Comparison of ENCODE assay signal across 25 cellular contexts in the genomic region with DNA sequence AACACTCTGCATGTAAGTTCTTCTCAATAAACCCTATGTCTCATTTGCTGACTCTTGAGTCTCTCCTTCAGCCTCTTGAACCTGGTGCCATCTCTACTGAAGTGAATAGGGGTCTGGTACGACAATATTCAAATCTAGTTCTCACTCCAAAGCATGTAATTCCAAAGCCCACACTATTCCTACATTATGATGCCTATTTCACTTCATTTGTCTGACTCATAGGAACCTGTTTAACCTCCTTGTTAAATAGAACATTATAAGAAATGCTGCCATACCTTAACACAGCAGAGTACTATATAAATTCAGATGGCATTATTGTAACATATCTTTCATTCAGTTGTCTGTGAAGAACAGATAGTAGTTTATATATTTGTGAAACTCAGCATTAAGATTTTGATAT.
A peak's percentile ranks its signal among the peaks of the same experiment; 100 is the strongest.
DNase-seq lines count a peak whose midpoint lies in the region; ATAC-seq, FAIRE-seq and TF ChIP-seq lines count a peak whose summit lies in the region.
"Had no signal": no experiment of that assay in that cellular context is flagged by ENCODE, and none has a peak within 500 bp of the region (broad histone marks: within the 10 kb centered on the region; RNA-seq: fewer than 3 reads in every experiment).

No MANE protein-coding gene starts in this region.

- H3K9ac ChIP-seq in fibroblast of lung (ENCODE audit: insufficient read depth, low read length) (no peak overlapping the region), trophoblast cell (ENCODE audit: low read length) (no peak overlapping the region)
- H3K9ac ChIP-seq: neural progenitor cell had no signal

- H4K8ac ChIP-seq in trophoblast cell (ENCODE audit: low read depth, low read length) = no peak overlapping the region

- WGBS in trophoblast cell (ENCODE audit: extremely low coverage, insufficient coverage, insufficient read length) = no CpG with 5 or more reads among the region's 1 CpG
- WGBS in ovary, 3 donors = 96 to 98% (median 97%) methylated on average over 1 of the region's 1 CpG

- H3K9me3 ChIP-seq in fibroblast of lung (ENCODE audit: control insufficient read depth, insufficient read depth, low read depth, low read length) (no peaks in the 10 kb centered on the region), trophoblast cell (ENCODE audit: insufficient read depth, low read depth, low read length) (no peaks in the 10 kb centered on the region), ovary (no peaks in the 10 kb centered on the region)
- H3K9me3 ChIP-seq: gastroesophageal sphincter, psoas muscle, vagina had no signal

- no peak overlapping the region for H2BK12ac ChIP-seq in trophoblast cell (ENCODE audit: low read length)

- H3K4me3 ChIP-seq in fibroblast of lung (replicated peaks in 1 of 4; ENCODE audit: control extremely low read depth in 1 of 4, insufficient read depth in 1 of 4, low read depth in 3 of 4, low read length in 4 of 4) (no peak overlapping the region), trophoblast cell (ENCODE audit: low read depth, low read length) (no peak overlapping the region), ovary (no peak overlapping the region)
- H3K4me3 ChIP-seq: gastroesophageal sphincter, neural progenitor cell, psoas muscle, vagina had no signal

- no peak overlapping the region for H3K23ac ChIP-seq in trophoblast cell (ENCODE audit: low read length)

- H3K79me2 ChIP-seq in fibroblast of lung (ENCODE audit: control insufficient read depth, insufficient read depth, low read length) (peaks cover 85% of the 10 kb centered on the region), trophoblast cell (ENCODE audit: control insufficient read depth, insufficient read depth, low read length, poor library complexity) (peaks cover 1% of the 10 kb centered on the region)

- H3K36me3 Mint-ChIP-seq in Calu3 (ENCODE audit: insufficient read depth, unreplicated experiment) = no peaks in the 10 kb centered on the region
- no peaks in the 10 kb centered on the region for H3K36me3 Mint-ChIP-seq in WTC11
- H3K36me3 Mint-ChIP-seq: neural progenitor cell had no signal

- no TSS peak for BruUV-seq in Calu3 (replicated peaks; lab: Mats Ljungman, UMichigan)

- H3K4me1 Mint-ChIP-seq in Calu3 (ENCODE audit: low read depth, unreplicated experiment) (peaks cover 52% of the 10 kb centered on the region), WTC11 (peaks cover 20% of the 10 kb centered on the region)
- H3K4me1 Mint-ChIP-seq: activated CD4-positive, alpha-beta T cell treated with anti-CD3 and anti-CD28 coated beads, Interleukin-2, amount 10 ng/mL, durations not matched to agents 7 days and 5 days; activated naive CD8-positive, alpha-beta T cell treated with anti-CD3 and anti-CD28 coated beads, Interleukin-2, amount 50 U/mL, for 24 hours had no signal

- TF ChIP-seq POLR2A in GM12891 (IDR thresholded peaks at IDR 0.05; ENCODE audit: low read depth, low read length) = no peak
- no peak for TF ChIP-seq POLR2A in ovary (IDR thresholded peaks at IDR 0.05)

- H3K27ac ChIP-seq in fibroblast of lung (ENCODE audit: insufficient read depth, low read length) = peak overlapping the region; percentile 39
- H3K27ac ChIP-seq in trophoblast cell (ENCODE audit: low read depth, low read length) = peak overlapping the region; percentile 89
- H3K27ac ChIP-seq in ovary = no peak overlapping the region
- H3K27ac ChIP-seq: C4-2B, HL-60, neural progenitor cell, psoas muscle, vagina had no signal

- peak overlapping the region; percentile 11 for H4K91ac ChIP-seq in trophoblast cell (ENCODE audit: low read depth, low read length)

- no peak overlapping the region for H4K12ac ChIP-seq in trophoblast cell (ENCODE audit: low read depth, low read length)

- no peaks in the 10 kb centered on the region for H3K27me3 Mint-ChIP-seq in Calu3 (ENCODE audit: unreplicated experiment)
- H3K27me3 Mint-ChIP-seq in WTC11 (ENCODE audit: low read depth) = no peaks in the 10 kb centered on the region
- H3K27me3 Mint-ChIP-seq: activated CD4-positive, alpha-beta T cell treated with anti-CD3 and anti-CD28 coated beads, Interleukin-2, amount 10 ng/mL, durations not matched to agents 7 days and 5 days; activated naive CD8-positive, alpha-beta T cell treated with anti-CD3 and anti-CD28 coated beads, Interleukin-2, amount 50 U/mL, for 24 hours; dendritic cell treated with granulocyte-macrophage colony-stimulating factor and Interleukin-4, amounts not matched to agents 40 ng/mL and 50 ng/mL, for 4 days had no signal

- no peak for DNase-seq in Calu3
- no peak for DNase-seq in WTC11 (ENCODE audit: low spot score)
- DNase-seq in fibroblast of lung (ENCODE audit: low read depth in 2 of 2) = no peak
- peak in 1 of 2 donors; percentile 76 for DNase-seq in trophoblast cell
- no peak for DNase-seq in GM12891 (ENCODE audit: insufficient read length, low spot score)
- no peak for DNase-seq in dermis blood vessel endothelial cell
- DNase-seq in ovary = no peak
- no peak for DNase-seq in T-helper 9 cell
- DNase-seq: activated CD4-positive, alpha-beta T cell treated with anti-CD3 and anti-CD28 coated beads, Interleukin-2, amount 10 ng/mL, durations not matched to agents 7 days and 5 days; activated naive CD8-positive, alpha-beta T cell treated with anti-CD3 and anti-CD28 coated beads, Interleukin-2, amount 50 U/mL, for 24 hours; GDM1; MM.1S; NCI-H1436 treated with DMSO at 0.1 percent for 48 hours; NCI-H526 treated with DMSO at 0.1 percent for 48 hours; psoas muscle; SIG-M5; stimulated activated CD4-positive, alpha-beta T cell treated with anti-CD3 and anti-CD28 coated beads, Interleukin-4, amount 100 ng/mL, for 4 hours had no signal

- peak overlapping the region; percentile 73 for H3K27ac Mint-ChIP-seq in Calu3 (ENCODE audit: unreplicated experiment)
- H3K27ac Mint-ChIP-seq in WTC11 = 0 out of 2 replicates have a peak overlapping the region, but pooled peaks have one; percentile 9
- H3K27ac Mint-ChIP-seq: activated CD4-positive, alpha-beta T cell treated with anti-CD3 and anti-CD28 coated beads, Interleukin-2, amount 10 ng/mL, durations not matched to agents 7 days and 5 days; activated naive CD8-positive, alpha-beta T cell treated with anti-CD3 and anti-CD28 coated beads, Interleukin-2, amount 50 U/mL, for 24 hours; activated T-helper 2 cell treated with anti-CD3 and anti-CD28 coated beads, Interferon-gamma antibody, Interleukin-2, Interleukin-4, amounts not matched to agents 10 μg/mL and 5 μg/mL and 100 μg/mL, durations not matched to agents 14 hours and 24 hours and 36 hours; dendritic cell treated with granulocyte-macrophage colony-stimulating factor and Interleukin-4, amounts not matched to agents 40 ng/mL and 50 ng/mL, for 4 days; neural progenitor cell had no signal

- H3K4ac ChIP-seq in trophoblast cell (ENCODE audit: low read depth, low read length) = no peak overlapping the region

- H3K4me2 ChIP-seq in fibroblast of lung (ENCODE audit: extremely low read depth, insufficient read depth, low read length) (no peak overlapping the region), trophoblast cell (ENCODE audit: low read length) (peak overlapping the region; percentile 50)
- H3K4me2 ChIP-seq: neural progenitor cell had no signal

- CTCF ChIA-PET in Calu3 (lab: Charles Lee) = interaction anchor here (0.9 to 1.2 kb wide), 2 partner anchors 10 to 47 kb away, joined by 3 to 4 read pairs; no protein-coding TSS in a partner anchor
- CTCF ChIA-PET in WTC11 (lab: Charles Lee) = no interaction called here

- no peak overlapping the region for H3K14ac ChIP-seq in trophoblast cell (ENCODE audit: low read length)

- H3K36me3 ChIP-seq in fibroblast of lung (ENCODE audit: control insufficient read depth, insufficient read depth, low read length) = no peaks in the 10 kb centered on the region
- H3K36me3 ChIP-seq in trophoblast cell (ENCODE audit: control insufficient read depth in 1 of 2, insufficient read depth in 2 of 2, low read length in 2 of 2) = peaks cover 0 to 3% of the 10 kb centered on the region in 2 experiments
- H3K36me3 ChIP-seq in ovary = no peaks in the 10 kb centered on the region
- H3K36me3 ChIP-seq: gastroesophageal sphincter, neural progenitor cell, vagina had no signal

- no peak overlapping the region for H2BK5ac ChIP-seq in trophoblast cell (ENCODE audit: low read depth, low read length, poor library complexity)

- H3K27me3 ChIP-seq in fibroblast of lung (ENCODE audit: control insufficient read depth, insufficient read depth, low read length) (no peaks in the 10 kb centered on the region), trophoblast cell (ENCODE audit: insufficient read depth, low read length) (no peaks in the 10 kb centered on the region), ovary (no peaks in the 10 kb centered on the region)
- H3K27me3 ChIP-seq: gastroesophageal sphincter, neural progenitor cell, vagina had no signal

- peak overlapping the region; percentile 19 for H2BK120ac ChIP-seq in trophoblast cell (ENCODE audit: insufficient read depth, low read length, poor library complexity)

- H4K20me1 ChIP-seq in fibroblast of lung (ENCODE audit: control insufficient read depth, extremely low read depth, insufficient read depth, low read length) = no peaks in the 10 kb centered on the region

- peaks cover 25% of the 10 kb centered on the region for H3K4me1 ChIP-seq in fibroblast of lung (ENCODE audit: control insufficient read depth, extremely low read depth, insufficient read depth, low read length)
- peaks cover 15 to 16% of the 10 kb centered on the region in 2 experiments for H3K4me1 ChIP-seq in trophoblast cell (ENCODE audit: control insufficient read depth in 1 of 2, insufficient read depth in 2 of 2, low read length in 2 of 2)
- H3K4me1 ChIP-seq in ovary (ENCODE audit: insufficient read depth) = peaks cover 8% of the 10 kb centered on the region

- intact Hi-C loops in Calu3 (cut with micrococcal nuclease; ENCODE audit: unreplicated experiment) (no loop called here), ovary (cut with DNase I) (no loop called here)

- POLR2A ChIA-PET in WTC11 (lab: Charles Lee) = no interaction called here

- no peak overlapping the region for H2AFZ ChIP-seq in fibroblast of lung (ENCODE audit: low read length)
- no peak overlapping the region for H2AFZ ChIP-seq in trophoblast cell (ENCODE audit: insufficient read depth, low read length, poor library complexity)
- H2AFZ ChIP-seq: neural progenitor cell had no signal

- TF ChIP-seq CTCF in Calu3 (IDR thresholded peaks at IDR 0.05; ENCODE audit: unreplicated experiment) (no peak), WTC11 (IDR thresholded peaks at IDR 0.05) (no peak), fibroblast of lung (conservative IDR thresholded peaks at IDR 0.05 in 1 of 2, IDR thresholded peaks at IDR 0.05 in 1 of 2; ENCODE audit: low read depth in 1 of 2, low read length in 2 of 2) (no peak), ovary (IDR thresholded peaks at IDR 0.05) (no peak)

- TF ChIP-seq EP300 in ovary (IDR thresholded peaks at IDR 0.05) = no peak

- H3K9me3 Mint-ChIP-seq in Calu3 (ENCODE audit: low read depth, unreplicated experiment) = no peaks in the 10 kb centered on the region
- no peaks in the 10 kb centered on the region for H3K9me3 Mint-ChIP-seq in WTC11
- H3K9me3 Mint-ChIP-seq: activated CD4-positive, alpha-beta T cell treated with anti-CD3 and anti-CD28 coated beads, Interleukin-2, amount 10 ng/mL, durations not matched to agents 7 days and 5 days; activated naive CD8-positive, alpha-beta T cell treated with anti-CD3 and anti-CD28 coated beads, Interleukin-2, amount 50 U/mL, for 24 hours; activated T-helper 2 cell treated with anti-CD3 and anti-CD28 coated beads, Interferon-gamma antibody, Interleukin-2, Interleukin-4, amounts not matched to agents 10 μg/mL and 5 μg/mL and 100 μg/mL, durations not matched to agents 14 hours and 24 hours and 36 hours; dendritic cell treated with granulocyte-macrophage colony-stimulating factor and Interleukin-4, amounts not matched to agents 40 ng/mL and 50 ng/mL, for 4 days; neural progenitor cell had no signal

- no peak for ATAC-seq in WTC11
- ATAC-seq: activated naive CD8-positive, alpha-beta T cell treated with anti-CD3 and anti-CD28 coated beads, Interleukin-2, amount 50 U/mL, for 24 hours had no signal

- H3K18ac ChIP-seq in trophoblast cell (ENCODE audit: low read length) = no peak overlapping the region

- H3K4me3 Mint-ChIP-seq in Calu3 (ENCODE audit: low read depth, unreplicated experiment) = peak overlapping the region; percentile 6
- H3K4me3 Mint-ChIP-seq in WTC11 = no peak overlapping the region
- H3K4me3 Mint-ChIP-seq: activated CD4-positive, alpha-beta T cell treated with anti-CD3 and anti-CD28 coated beads, Interleukin-2, amount 10 ng/mL, durations not matched to agents 7 days and 5 days; activated naive CD8-positive, alpha-beta T cell treated with anti-CD3 and anti-CD28 coated beads, Interleukin-2, amount 50 U/mL, for 24 hours; dendritic cell treated with granulocyte-macrophage colony-stimulating factor and Interleukin-4, amounts not matched to agents 40 ng/mL and 50 ng/mL, for 4 days; neural progenitor cell had no signal

- no peak overlapping the region for H2AK5ac ChIP-seq in trophoblast cell (ENCODE audit: low read length)

- no peak for FAIRE-seq in GM12891 (lab: Jason Lieb, UNC)
- FAIRE-seq: GM19239 had no signal

- H3K79me1 ChIP-seq in trophoblast cell (ENCODE audit: low read length) = peaks cover 12% of the 10 kb centered on the region

Comparison
In these comparisons a context has a peak if more than half of its experiments do, and no peak if none do; other contexts are left out.
1. H3K27ac ChIP-seq: peak in fibroblast of lung (single experiment) and trophoblast cell (single experiment); none in ovary (0 of 2).